In genomic region chr12:93245543-93245942, GRCh38 we compare ENCODE assay signal across 9 cellular contexts.
DNase-seq lines count a peak whose midpoint lies in the region; ATAC-seq and TF ChIP-seq lines count a peak whose summit lies in the region.
"Had no signal": no experiment of that assay in that cellular context is flagged by ENCODE, and none has a peak within 500 bp of the region (broad histone marks: within the 10 kb centered on the region; RNA-seq: fewer than 3 reads in every experiment).

No MANE protein-coding gene starts in this region.

- H3K4me1 Mint-ChIP-seq in activated naive CD4-positive, alpha-beta T cell treated with anti-CD3 and anti-CD28 coated beads for 36 hours (ENCODE audit: low read depth) = peaks cover 45% of the 10 kb centered on the region
- H3K4me1 Mint-ChIP-seq in activated CD8-positive, alpha-beta T cell treated with anti-CD3 and anti-CD28 coated beads for 36 hours (ENCODE audit: low read depth) = peaks cover 48% of the 10 kb centered on the region

- intact Hi-C loops in activated naive CD4-positive, alpha-beta T cell treated with anti-CD3 and anti-CD28 coated beads for 36 hours (cut with micrococcal nuclease) = loop anchor here (1.0 to 10.0 kb wide), 5 partner anchors 78 to 859 kb away; no protein-coding TSS in a partner anchor
- intact Hi-C loops in activated CD8-positive, alpha-beta T cell treated with anti-CD3 and anti-CD28 coated beads for 36 hours (cut with micrococcal nuclease) = no loop called here
- intact Hi-C loops in thyroid gland (cut with DNase I) = no loop called here

- peak overlapping the region; percentile 14 for H3K27ac Mint-ChIP-seq in activated naive CD4-positive, alpha-beta T cell treated with anti-CD3 and anti-CD28 coated beads for 36 hours
- peak overlapping the region; percentile 92 for H3K27ac Mint-ChIP-seq in activated CD8-positive, alpha-beta T cell treated with anti-CD3 and anti-CD28 coated beads for 36 hours

- POLR2A ChIA-PET in activated CD8-positive, alpha-beta T cell treated with anti-CD3 and anti-CD28 coated beads for 36 hours (lab: Charles Lee) = interaction anchor here (1.6 kb wide), 1 partner anchor 133 kb away, joined by 4 read pairs; no protein-coding TSS in a partner anchor

- H3K36me3 Mint-ChIP-seq in activated naive CD4-positive, alpha-beta T cell treated with anti-CD3 and anti-CD28 coated beads for 36 hours (ENCODE audit: low read depth) = no peaks in the 10 kb centered on the region
- H3K36me3 Mint-ChIP-seq in activated CD8-positive, alpha-beta T cell treated with anti-CD3 and anti-CD28 coated beads for 36 hours (ENCODE audit: low read depth) = no peaks in the 10 kb centered on the region

- CTCF ChIA-PET in activated naive CD4-positive, alpha-beta T cell treated with anti-CD3 and anti-CD28 coated beads for 36 hours (lab: Charles Lee) = interaction anchor here (0.6 to 1.8 kb wide), 4 partner anchors 15 to 258 kb away, joined by 3 to 6 read pairs (median 4); no protein-coding TSS in a partner anchor
- CTCF ChIA-PET in activated CD8-positive, alpha-beta T cell treated with anti-CD3 and anti-CD28 coated beads for 36 hours (lab: Charles Lee) = interaction anchor here (1.0 to 2.0 kb wide), 2 partner anchors 122 to 148 kb away, joined by 3 to 5 read pairs; no protein-coding TSS in a partner anchor

- ATAC-seq in HG02943 (IDR thresholded peaks at IDR 0.05; ENCODE audit: low read depth, unreplicated experiment) = peak; percentile 76
- peak; percentile 93 for ATAC-seq in activated CD8-positive, alpha-beta T cell treated with anti-CD3 and anti-CD28 coated beads for 36 hours
- ATAC-seq: HepG2 had no signal

- H3K27ac ChIP-seq in thyroid gland = peak overlapping the region; percentile 76 to 91 (median 85)

- H3K4me3 ChIP-seq in thyroid gland (replicated peaks in 1 of 3) = no peak overlapping the region

- H3K27me3 ChIP-seq in thyroid gland = no peaks in the 10 kb centered on the region

- H3K36me3 ChIP-seq in thyroid gland = no peaks in the 10 kb centered on the region

- no peak for TF ChIP-seq POLR2A in thyroid gland (IDR thresholded peaks at IDR 0.05)

- WGBS in thyroid gland, 2 donors = 91% methylated on average over 5 of the region's 5 CpGs

- H3K4me3 Mint-ChIP-seq in activated naive CD4-positive, alpha-beta T cell treated with anti-CD3 and anti-CD28 coated beads for 36 hours = peak overlapping the region; percentile 38
- peak overlapping the region; percentile 40 for H3K4me3 Mint-ChIP-seq in activated CD8-positive, alpha-beta T cell treated with anti-CD3 and anti-CD28 coated beads for 36 hours

- H3K9me3 Mint-ChIP-seq in activated naive CD4-positive, alpha-beta T cell treated with anti-CD3 and anti-CD28 coated beads for 36 hours = no peaks in the 10 kb centered on the region
- no peaks in the 10 kb centered on the region for H3K9me3 Mint-ChIP-seq in activated CD8-positive, alpha-beta T cell treated with anti-CD3 and anti-CD28 coated beads for 36 hours

- peaks cover 27 to 50% of the 10 kb centered on the region in 2 donors for H3K4me1 ChIP-seq in thyroid gland

- H3K9me3 ChIP-seq in thyroid gland = no peaks in the 10 kb centered on the region

- no peak for TF ChIP-seq CTCF in activated CD8-positive, alpha-beta T cell treated with anti-CD3 and anti-CD28 coated beads for 36 hours (IDR thresholded peaks at IDR 0.05)
- no peak for TF ChIP-seq CTCF in thyroid gland (IDR thresholded peaks at IDR 0.05)

- H3K27me3 Mint-ChIP-seq in activated naive CD4-positive, alpha-beta T cell treated with anti-CD3 and anti-CD28 coated beads for 36 hours (ENCODE audit: low read depth) = no peaks in the 10 kb centered on the region
- no peaks in the 10 kb centered on the region for H3K27me3 Mint-ChIP-seq in activated CD8-positive, alpha-beta T cell treated with anti-CD3 and anti-CD28 coated beads for 36 hours

- peak; percentile 72 for DNase-seq in activated naive CD4-positive, alpha-beta T cell treated with anti-CD3 and anti-CD28 coated beads for 36 hours
- DNase-seq in activated naive CD4-positive, alpha-beta T cell treated with Interleukin-2 at 50 U/mL for 16 hours = no peak
- DNase-seq in activated CD8-positive, alpha-beta T cell treated with anti-CD3 and anti-CD28 coated beads for 36 hours = peak; percentile 82
- no peak for DNase-seq in thyroid gland
- no peak for DNase-seq in RPMI8226
- no peak for DNase-seq in NCI-H1048 (lab: John Stamatoyannopoulos, UW)
- DNase-seq in globus pallidus (ENCODE audit: low spot score) = no peak

Comparison
In these comparisons a context has a peak if more than half of its experiments do, and no peak if none do; other contexts are left out.
1. DNase-seq: peak in activated naive CD4-positive, alpha-beta T cell treated with anti-CD3 and anti-CD28 coated beads for 36 hours (single experiment) and activated CD8-positive, alpha-beta T cell treated with anti-CD3 and anti-CD28 coated beads for 36 hours (single experiment); none in activated naive CD4-positive, alpha-beta T cell treated with Interleukin-2 at 50 U/mL for 16 hours (single experiment), thyroid gland (0 of 2), RPMI8226 (single experiment), NCI-H1048 (single experiment) and globus pallidus (single experiment).